ENCODE assay signal across 9 cellular contexts in the genomic region with DNA sequence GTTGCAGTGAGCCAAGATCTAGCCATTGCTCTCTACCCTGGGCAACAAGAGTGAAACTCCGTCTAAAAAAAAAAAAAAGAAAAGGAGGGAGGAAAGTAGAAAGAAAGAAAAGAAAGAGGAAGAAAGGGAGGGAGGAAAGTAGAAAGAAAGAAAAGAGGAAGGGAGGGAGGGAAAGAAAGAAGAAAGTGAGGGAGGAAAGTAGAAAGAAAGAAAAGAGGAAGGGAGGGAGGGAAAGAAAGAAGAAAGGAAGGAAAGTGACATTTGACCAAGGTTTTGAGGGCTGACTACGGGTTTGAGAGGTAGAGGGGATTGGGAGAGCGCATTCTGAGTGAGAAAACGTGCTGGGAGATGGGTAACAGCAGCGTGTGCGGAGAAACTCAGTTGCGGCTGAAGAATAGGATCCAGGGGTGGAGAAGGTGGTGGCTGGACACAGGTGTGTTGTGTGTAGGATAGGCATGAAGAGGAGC. TPM values are rescaled to one million over a fixed set of nuclear protein-coding genes. Genes with fewer than 3 reads are reported as not detected.
DNase-seq lines count a peak whose midpoint lies in the region; ATAC-seq and TF ChIP-seq lines count a peak whose summit lies in the region.
"Had no signal": no experiment of that assay in that cellular context is flagged by ENCODE, and none has a peak within 500 bp of the region (broad histone marks: within the 10 kb centered on the region; RNA-seq: fewer than 3 reads in every experiment).

No MANE protein-coding gene starts in this region.

- no peaks in the 10 kb centered on the region for H3K79me2 ChIP-seq in H9 (ENCODE audit: insufficient read depth, low read length)

- no peak overlapping the region for H2AFZ ChIP-seq in H9 (ENCODE audit: low read length)

- H4K91ac ChIP-seq in H9 (ENCODE audit: insufficient read length, low read depth, low read length): no peak overlapping the region

- H3K27me3 ChIP-seq in A673 (replicated peaks; ENCODE audit: insufficient read depth, low read depth, low read length, poor library complexity) (peaks cover 26% of the 10 kb centered on the region), H9 (ENCODE audit: insufficient read depth, low read length) (peaks cover 22% of the 10 kb centered on the region), muscle layer of duodenum (ENCODE audit: low read depth, low read length) (peaks cover 3% of the 10 kb centered on the region)

- H4K5ac ChIP-seq in H9 (ENCODE audit: insufficient read length, low read depth, low read length): no peak overlapping the region

- H2AK5ac ChIP-seq in H9 (ENCODE audit: insufficient read length, low read length): no peak overlapping the region

- no peak overlapping the region for H4K8ac ChIP-seq in H9 (replicated peaks; ENCODE audit: insufficient read length, low read depth, low read length)

- H2BK20ac ChIP-seq in H9 (ENCODE audit: low read depth, low read length, poor library complexity, severe bottlenecking): no peak overlapping the region

- H2BK12ac ChIP-seq in H9 (ENCODE audit: insufficient read length, low read depth, low read length): no peak overlapping the region

- H3K9me3 Mint-ChIP-seq in H9: no peaks in the 10 kb centered on the region; a peak in 1 of 5 replicates
- peaks cover 0 to 4% (median 0%) of the 10 kb centered on the region in 5 experiments for H3K9me3 Mint-ChIP-seq in brain

- peak overlapping the region; percentile 86 for H3K4me2 ChIP-seq in H9 (ENCODE audit: insufficient read depth, insufficient read length, low read length)

- peak overlapping the region; percentile 53 for H3K4me3 ChIP-seq in A673 (ENCODE audit: low read depth, low read length, poor library complexity, severe bottlenecking)
- H3K4me3 ChIP-seq in muscle layer of duodenum (ENCODE audit: low read depth in 1 of 2, low read length in 2 of 2): peak overlapping the region; percentile 15 to 71

- no peak for TF ChIP-seq CTCF in A673 (conservative IDR thresholded peaks at IDR 0.05; ENCODE audit: low read depth, low read length)
- TF ChIP-seq CTCF in H9 (conservative IDR thresholded peaks at IDR 0.05): no peak
- no peak for TF ChIP-seq CTCF in brain (conservative IDR thresholded peaks at IDR 0.05)

- no peaks in the 10 kb centered on the region for H3K79me1 ChIP-seq in H9 (ENCODE audit: insufficient read depth, low read depth, low read length, poor library complexity, severe bottlenecking)

- H3K9me3 ChIP-seq in A673 (ENCODE audit: low read depth, low read length, poor library complexity, severe bottlenecking): no peaks in the 10 kb centered on the region
- no peaks in the 10 kb centered on the region for H3K9me3 ChIP-seq in H9 (ENCODE audit: control insufficient read depth, low read depth, low read length)
- H3K9me3 ChIP-seq in muscle layer of duodenum (ENCODE audit: control insufficient read depth in 1 of 2, low read length in 2 of 2): no peaks in the 10 kb centered on the region

- H3K4me1 Mint-ChIP-seq in H9 (peaks cover 64 to 73% of the 10 kb centered on the region in 2 experiments), brain (peaks cover 57% of the 10 kb centered on the region)

- CTCF ChIA-PET in A673 (lab: Charles Lee): no interaction called here

- no CpG with 5 or more reads among the region's 7 CpGs for WGBS in H9 (ENCODE audit: extremely low coverage, insufficient read length, low lambda C conversion rate)

- H2BK5ac ChIP-seq in H9 (ENCODE audit: insufficient read length, low read length): no peak overlapping the region

- POLR2A ChIA-PET in A673 (lab: Charles Lee; ENCODE audit: low non-redundant PET): no interaction called here

- DNase-seq in A673 (ENCODE audit: low spot score) (no peak), H9 (no peak), HT-29 (ENCODE audit: low spot score) (no peak)
- no peak for DNase-seq in stimulated activated naive CD4-positive, alpha-beta T cell (lab: John Stamatoyannopoulos, UW)
- DNase-seq: activated gamma-delta T cell treated with Interleukin-2 at 50 U/mL for 16 hours had no signal

- H3K14ac ChIP-seq in H9 (ENCODE audit: insufficient read depth, low read length): no peak overlapping the region

- H3K18ac ChIP-seq in H9 (ENCODE audit: insufficient read length, low read depth, low read length): no peak overlapping the region

- no peaks in the 10 kb centered on the region for H4K20me1 ChIP-seq in H9 (ENCODE audit: control insufficient read depth, insufficient read depth, insufficient read length)

- intact Hi-C loops in A673 (cut with micrococcal nuclease; ENCODE audit: unreplicated experiment): no loop called here

- H3K36me3 ChIP-seq in A673 (ENCODE audit: insufficient read depth, low read length, poor library complexity, severe bottlenecking): no peaks in the 10 kb centered on the region
- H3K36me3 ChIP-seq in muscle layer of duodenum (ENCODE audit: control insufficient read depth in 1 of 2, insufficient read depth in 2 of 2, low read length in 2 of 2): no peaks in the 10 kb centered on the region

- no peak overlapping the region for H3K4ac ChIP-seq in H9 (ENCODE audit: low read depth, low read length)

- H3T11ph ChIP-seq in H9 (ENCODE audit: low read length): no peak overlapping the region

- H3K4me1 ChIP-seq in A673 (ENCODE audit: insufficient read depth, low read length, poor library complexity, severe bottlenecking) (peaks cover 12% of the 10 kb centered on the region), H9 (ENCODE audit: insufficient read depth, low read length) (peaks cover 7% of the 10 kb centered on the region; the same call in 1 of the 2 replicates), muscle layer of duodenum (ENCODE audit: control insufficient read depth in 1 of 2, insufficient read depth in 2 of 2, low read length in 2 of 2) (peaks cover 16 to 50% of the 10 kb centered on the region in 2 donors)

- no peak overlapping the region for H3K56ac ChIP-seq in H9 (ENCODE audit: insufficient read length, low read depth, low read length)

- H2BK15ac ChIP-seq in H9 (ENCODE audit: low read depth, low read length): no peak overlapping the region

- H3K4me3 Mint-ChIP-seq in H9 (peak overlapping the region; percentile 57 to 85), brain (peak overlapping the region; percentile 68 to 77 (median 77))

- H3K23me2 ChIP-seq in H9 (ENCODE audit: insufficient read length, low read depth, low read length, poor library complexity, severe bottlenecking): peaks cover 16% of the 10 kb centered on the region

- BruUV-seq in A673 (replicated peaks; lab: Mats Ljungman, UMichigan): no TSS peak

- no peak overlapping the region for H3K23ac ChIP-seq in H9 (ENCODE audit: insufficient read length, low read depth, low read length)

- H3K36me3 Mint-ChIP-seq in H9 (ENCODE audit: insufficient read depth in 1 of 3, low read depth in 3 of 3) (peaks cover 0 to 3% (median 0%) of the 10 kb centered on the region in 3 experiments; a peak in 1 of 7 replicates), brain (no peaks in the 10 kb centered on the region)

- no peak overlapping the region for H3K9ac ChIP-seq in H9 (ENCODE audit: extremely low read depth, insufficient read length, low read length)

- peaks cover 72% of the 10 kb centered on the region for H3K27me3 Mint-ChIP-seq in H9 (ENCODE audit: low read depth)
- H3K27me3 Mint-ChIP-seq in brain: peaks cover 82% of the 10 kb centered on the region

- no peak for ATAC-seq in HG02759 (IDR thresholded peaks at IDR 0.05; ENCODE audit: unreplicated experiment)
- no peak for ATAC-seq in GM18907 (IDR thresholded peaks at IDR 0.05; ENCODE audit: unreplicated experiment)

- H3K27ac ChIP-seq in A673 (ENCODE audit: low read depth, low read length, poor library complexity, severe bottlenecking): no peak overlapping the region
- no peak overlapping the region for H3K27ac ChIP-seq in H9 (ENCODE audit: insufficient read length, low read depth, low read length)
- H3K27ac ChIP-seq in muscle layer of duodenum (ENCODE audit: low read length): no peak overlapping the region

- H3K27ac Mint-ChIP-seq in H9: no peak overlapping the region
- H3K27ac Mint-ChIP-seq in brain: peak overlapping the region in 1 of 5 experiments; percentile 6

- no peak overlapping the region for H2BK120ac ChIP-seq in H9 (ENCODE audit: low read depth, low read length, poor library complexity, severe bottlenecking)

RNA-seq across cellular contexts. Expression of gene PAPLN, which starts 0.5 kb away (rescaled TPM):
- total RNA-seq in A673 (2021): 0.31 and 0.75 TPM in 2 replicates
- 6.9 and 8.5 TPM in 2 replicates for total RNA-seq in H9 (2021)
- 2.2 TPM for polyA plus RNA-seq in brain (ENCODE audit: insufficient read depth, low read depth, low replicate concordance)
- total RNA-seq in HT-29 (2014; rRNA removed; shearing (Covaris generic)): 0.13 and 0.25 TPM in 2 replicates
